ENCODE assay signal across 1 cellular context in genomic region chr2:169528271-169528701, GRCh38.
TF ChIP-seq lines count a peak whose summit lies in the region.

No MANE protein-coding gene starts in this region.

TF ChIP-seq in endothelial cell of umbilical vein, 7 proteins besides CTCF, POLR2A, EP300 and RAD21:
- no peak for TF ChIP-seq EZH2 (IDR thresholded peaks at IDR 0.05; ENCODE audit: borderline replicate concordance, low read depth, low read length, severe bottlenecking)
- no peak for TF ChIP-seq MYC (IDR thresholded peaks at IDR 0.05; ENCODE audit: low read depth, low read length)
- TF ChIP-seq FOS (IDR thresholded peaks at IDR 0.05; ENCODE audit: borderline replicate concordance, insufficient read depth, low read length) = no peak
- TF ChIP-seq JUN (IDR thresholded peaks at IDR 0.05; ENCODE audit: borderline replicate concordance, insufficient read depth, insufficient read length, low read depth) = no peak
- no peak for TF ChIP-seq GATA2 (IDR thresholded peaks at IDR 0.05; ENCODE audit: insufficient read depth, insufficient read length, low read depth, low read length)
- TF ChIP-seq POLR2AphosphoS5 (IDR thresholded peaks at IDR 0.05; ENCODE audit: insufficient read depth, low read depth, low read length) = no peak
- no peak for TF ChIP-seq MAX (IDR thresholded peaks at IDR 0.05; ENCODE audit: insufficient read depth, insufficient read length)
